Comparison of ENCODE assay signal across 7 cellular contexts in the genomic region with DNA sequence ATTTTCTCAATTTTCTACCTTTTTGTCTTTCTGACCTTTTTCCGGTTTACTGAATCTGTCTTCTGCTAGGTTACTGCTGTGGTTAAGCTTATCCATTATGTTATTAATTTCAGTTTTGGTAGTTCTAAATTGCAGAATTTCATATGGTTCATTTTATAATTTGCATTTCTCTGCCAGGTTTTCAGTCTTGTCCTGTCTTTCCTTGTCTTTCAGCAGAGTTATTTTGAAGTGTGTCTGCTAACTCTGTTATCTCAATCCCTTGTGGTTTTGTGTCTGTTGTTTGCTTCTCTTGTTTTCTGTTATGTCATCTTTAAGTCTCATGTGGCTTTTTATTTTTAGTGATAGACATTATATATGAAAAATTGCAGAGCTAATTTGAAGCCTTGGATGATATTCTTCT. TPM values are rescaled to one million over a fixed set of nuclear protein-coding genes. Genes with fewer than 3 reads are reported as not detected.
DNase-seq lines count a peak whose midpoint lies in the region; ATAC-seq, FAIRE-seq and TF ChIP-seq lines count a peak whose summit lies in the region.
"Not testable (repeated sequence)": the region's sequence is repeated elsewhere in the genome, so short reads cannot be mapped to it uniquely, and the experiment has no call there.

No MANE protein-coding gene starts in this region.

- H3K79me2 ChIP-seq in GM12878 (ENCODE audit: control insufficient read depth, insufficient read depth, low read length); neural cell (replicated peaks; ENCODE audit: insufficient read depth, low read length): not testable (repeated sequence)

- H3K36me3 ChIP-seq in BLaER1 treated with 17β-estradiol and CSF1 and Interleukin-3, amounts not matched to agents 10 nM and 100 nM = peaks cover 0 to 29% (median 5%) of the 10 kb centered on the region in 11 experiments; a peak in 10 of 22 replicates
- not testable (repeated sequence) for H3K36me3 ChIP-seq in GM12878 (ENCODE audit: control insufficient read depth in 2 of 2, insufficient read depth in 2 of 2, low read length in 1 of 2); neural cell (ENCODE audit: insufficient read depth, low read length)

- not testable (repeated sequence) for TF ChIP-seq CTCF in GM12878 (IDR thresholded peaks at IDR 0.05 in 2 of 3, conservative IDR thresholded peaks at IDR 0.05 in 1 of 3; ENCODE audit: control insufficient read depth in 2 of 3, extremely low read depth in 1 of 3, insufficient read depth in 1 of 3, low read depth in 3 of 3, low read length in 3 of 3); neural cell (IDR thresholded peaks at IDR 0.05; ENCODE audit: poor library complexity, severe bottlenecking)

- 0 out of 22 replicates have a peak overlapping the region, but pooled peaks of 1 of the 11 experiments have one; percentile 8 for H3K27ac ChIP-seq in BLaER1 treated with 17β-estradiol and CSF1 and Interleukin-3, amounts not matched to agents 10 nM and 100 nM
- H3K27ac ChIP-seq in GM12878 (ENCODE audit: control insufficient read depth, insufficient read depth); neural cell (ENCODE audit: low read length): not testable (repeated sequence)

- 96% methylated on average over 1 of the region's 1 CpG for WGBS in GM12878 (ENCODE audit: insufficient coverage, insufficient replicate concordance, low lambda C conversion rate, missing lambda C conversion rate)

- H3K27me3 ChIP-seq in BLaER1 treated with 17β-estradiol and CSF1 and Interleukin-3, amounts not matched to agents 10 nM and 100 nM; GM12878 (replicated peaks in 1 of 2; ENCODE audit: control insufficient read depth in 2 of 2, insufficient read depth in 2 of 2, low read length in 1 of 2); neural cell (ENCODE audit: insufficient read depth, low read depth, low read length): not testable (repeated sequence)

- not testable (repeated sequence) for FAIRE-seq in GM12878 (lab: Jason Lieb, UNC)

- SMC1A ChIA-PET in GM12878 (lab: Charles Lee; ENCODE audit: uncharacterized antibody, unreplicated experiment) = interaction anchor here (0.6 kb wide), 1 partner anchor 25 kb away, joined by 3 read pairs; no protein-coding TSS in a partner anchor

- H3K9me2 ChIP-seq in neural cell (ENCODE audit: insufficient read depth, low read length) = not testable (repeated sequence)

- not testable (repeated sequence) for BruUV-seq in GM12878 (replicated peaks; lab: Mats Ljungman, UMichigan)

- RAD21 ChIA-PET in GM12878 (lab: Charles Lee; ENCODE audit: unreplicated experiment) = not testable (repeated sequence)

- TF ChIP-seq EP300 in GM12878 (IDR thresholded peaks at IDR 0.05; ENCODE audit: borderline replicate concordance in 1 of 2, control insufficient read depth in 1 of 2, low read depth in 2 of 2, low read length in 2 of 2) = not testable (repeated sequence)
- peak; percentile 15 for TF ChIP-seq EP300 in neural cell (conservative IDR thresholded peaks at IDR 0.05; ENCODE audit: poor library complexity, severe bottlenecking)

- H2AFZ ChIP-seq in GM12878 (ENCODE audit: control insufficient read depth, low read depth, low read length); neural cell (ENCODE audit: low read depth, low read length): not testable (repeated sequence)

- H4K20me1 ChIP-seq in BLaER1 treated with 17β-estradiol and CSF1 and Interleukin-3, amounts not matched to agents 10 nM and 100 nM; GM12878 (ENCODE audit: control insufficient read depth, insufficient read depth); neural cell (ENCODE audit: insufficient read depth): not testable (repeated sequence)

- intact Hi-C loops in GM12878 (cut with micrococcal nuclease; ENCODE audit: unreplicated experiment) = not testable (repeated sequence)

- ATAC-seq in GM19324 (IDR thresholded peaks at IDR 0.05; ENCODE audit: low FRiP score, unreplicated experiment) = peak; percentile 58
- peak; percentile 63 for ATAC-seq in HG02678 (IDR thresholded peaks at IDR 0.05; ENCODE audit: unreplicated experiment)
- peak; percentile 72 for ATAC-seq in HG03354 (IDR thresholded peaks at IDR 0.05; ENCODE audit: poor library complexity, severe bottlenecking, unreplicated experiment)
- peak; percentile 77 for ATAC-seq in GM12878

- peak overlapping the region in 9 of 11 experiments; percentile 6 to 71 (median 61); a peak in 17 of 22 replicates for H3K4me2 ChIP-seq in BLaER1 treated with 17β-estradiol and CSF1 and Interleukin-3, amounts not matched to agents 10 nM and 100 nM
- not testable (repeated sequence) for H3K4me2 ChIP-seq in GM12878 (ENCODE audit: control insufficient read depth, insufficient read depth); neural cell (ENCODE audit: low read length)

- not testable (repeated sequence) for H3F3A ChIP-seq in neural cell (ENCODE audit: insufficient read depth, low read length, poor library complexity, severe bottlenecking)

- not testable (repeated sequence) for H3K9me3 ChIP-seq in BLaER1 treated with 17β-estradiol and CSF1 and Interleukin-3, amounts not matched to agents 10 nM and 100 nM (replicated peaks in 1 of 11); GM12878 (replicated peaks; ENCODE audit: control insufficient read depth, insufficient read depth, low read length); neural cell (ENCODE audit: low read length)

- not testable (repeated sequence) for H3K4me3 ChIP-seq in BLaER1 treated with 17β-estradiol and CSF1 and Interleukin-3, amounts not matched to agents 10 nM and 100 nM; GM12878; neural cell (ENCODE audit: low read length)

- peak; percentile 86 for DNase-seq in OCI-M1 (lab: John Stamatoyannopoulos, UW)
- DNase-seq in GM12878 (ENCODE audit: low read depth, low spot score) = not testable (repeated sequence)

- TF ChIP-seq RAD21 in GM12878 (IDR thresholded peaks at IDR 0.05; ENCODE audit: insufficient read depth, low read depth, low read length); neural cell (conservative IDR thresholded peaks at IDR 0.05): not testable (repeated sequence)

- not testable (repeated sequence) for H3K9ac ChIP-seq in BLaER1 treated with 17β-estradiol and CSF1 and Interleukin-3, amounts not matched to agents 10 nM and 100 nM; GM12878 (ENCODE audit: control insufficient read depth, insufficient read depth, low read length); neural cell (ENCODE audit: low read length)

- TF ChIP-seq POLR2A in GM12878 (IDR thresholded peaks at IDR 0.05; ENCODE audit: low read depth, low read length) = not testable (repeated sequence)

- in situ Hi-C loops in GM12878 (cut with MboI) = not testable (repeated sequence)

- H3K4me1 ChIP-seq in BLaER1 treated with 17β-estradiol and CSF1 and Interleukin-3, amounts not matched to agents 10 nM and 100 nM = peaks cover 0 to 14% (median 12%) of the 10 kb centered on the region in 10 experiments; a peak in 16 of 20 replicates
- H3K4me1 ChIP-seq in GM12878 (ENCODE audit: control insufficient read depth, insufficient read depth, low read length) = not testable (repeated sequence)

- CTCF ChIA-PET in GM12878 (lab: Yijun Ruan, JAX) = interaction anchor here (1.7 kb wide), 1 partner anchor 12 kb away, joined by 6 read pairs; no protein-coding TSS in a partner anchor

- POLR2A ChIA-PET in GM12878 (lab: Charles Lee) = not testable (repeated sequence)

TF ChIP-seq in GM12878, 131 proteins besides CTCF, POLR2A, EP300 and RAD21:
- TF ChIP-seq ATF7 (IDR thresholded peaks at IDR 0.05; ENCODE audit: low read depth) (peak; percentile 24; the same call in 1 of the 2 replicates), RUNX3 (IDR thresholded peaks at IDR 0.05; ENCODE audit: low read length) (peak; percentile 63; the same call in 1 of the 2 replicates)

TF ChIP-seq in neural cell, 6 proteins besides CTCF, POLR2A, EP300 and RAD21:
- peak; percentile 16 for TF ChIP-seq POLR2AphosphoS5 (IDR thresholded peaks at IDR 0.05)

RNA-seq across cellular contexts. Expression of gene GOLGA6L9, which starts 18.0 kb away (rescaled TPM):
- total RNA-seq in GM12878 (2013; cell fraction: nucleolus; rRNA removed) = 42.3 and 44.7 TPM in 2 replicates
- total RNA-seq in GM12878 (2014; rRNA removed) (1.6 TPM in 2 replicates), GM12878 (2014; rRNA removed; fragmentation: Illumina TruSeq; extraction: Trizol) (2.6 and 2.9 TPM in 2 replicates), GM12878 (2021) (0.98 and 1.3 TPM in 2 replicates)
- polyA plus RNA-seq in GM12878 (2011; ENCODE audit: low read depth) = 1.5 TPM
- polyA plus RNA-seq in GM12878 (2011; rRNA removed) (4.6 and 7.0 TPM in 2 replicates), GM12878 (2014; fragmentation: Illumina TruSeq; extraction: Trizol) (3.2 and 3.7 TPM in 2 replicates), GM12878 (2014; fragmentation: Nextera tagmentation; extraction: Ambion mirVana) (under 1 TPM; 0.35 to 0.58 TPM), GM12878 (2014; rRNA removed) (2.0 and 3.4 TPM in 2 replicates), GM12878 (2016; fragmentation: Nextera tagmentation; extraction: Ambion mirVana) (under 1 TPM; 0.92 to 0.96 TPM), neural cell (27.5 and 27.7 TPM in 2 replicates)
- polyA plus RNA-seq in GM12878 (2011; cell fraction: cytosol; rRNA removed) = 1.2 and 2.1 TPM in 2 replicates
- polyA plus RNA-seq in GM12878 (2011; cell fraction: nucleus; rRNA removed) = 15.7 and 23.6 TPM in 2 replicates
- 3.6 TPM in 2 replicates for polyA plus RNA-seq in GM12878 (2012)
- polyA minus RNA-seq in GM12878 (2011; rRNA and poly(A)+ RNA removed) = 1.5 and 2.3 TPM in 2 replicates
- polyA minus RNA-seq in GM12878 (2011; cell fraction: cytosol; rRNA and poly(A)+ RNA removed) = not detected in 2 replicates
- polyA minus RNA-seq in GM12878 (2011; cell fraction: nucleus; rRNA and poly(A)+ RNA removed) = 3.3 and 5.5 TPM in 2 replicates
- polyA minus RNA-seq in neural cell = 9.0 and 11.3 TPM in 2 replicates
